ENCODE assay signal across 9 cellular contexts in the genomic region with DNA sequence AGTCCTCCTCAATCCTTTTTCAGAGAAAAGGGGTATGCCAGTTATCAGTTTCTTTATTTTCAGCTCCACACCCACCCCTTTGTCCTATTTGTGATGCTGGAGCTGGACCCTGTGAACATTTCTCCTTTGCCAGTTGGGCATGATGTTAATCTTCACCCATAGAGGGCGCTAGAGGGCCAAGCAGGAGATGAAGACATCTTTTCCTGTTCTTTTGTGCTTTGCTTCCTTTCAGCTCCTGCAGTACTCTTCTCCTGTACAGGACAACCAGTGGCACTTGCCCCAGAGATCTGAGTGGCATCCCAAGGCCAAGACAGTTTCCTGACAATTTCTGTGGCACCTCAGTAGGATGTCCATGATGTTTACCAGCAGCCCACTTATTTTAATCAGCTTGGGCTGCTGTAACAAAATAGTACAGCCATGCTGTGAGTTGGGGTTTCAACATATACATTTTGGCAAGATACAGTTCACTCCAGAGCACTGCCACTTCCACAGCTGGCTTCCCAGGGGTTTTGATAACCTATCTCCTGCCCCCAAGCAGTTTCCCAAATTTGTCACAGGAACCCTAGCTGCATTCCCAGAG. TPM values are rescaled to one million over a fixed set of nuclear protein-coding genes. Genes with fewer than 3 reads are reported as not detected.
DNase-seq lines count a peak whose midpoint lies in the region; ATAC-seq and TF ChIP-seq lines count a peak whose summit lies in the region.
"Had no signal": no experiment of that assay in that cellular context is flagged by ENCODE, and none has a peak within 500 bp of the region (broad histone marks: within the 10 kb centered on the region; RNA-seq: fewer than 3 reads in every experiment).

No MANE protein-coding gene starts in this region.

- peak; percentile 75 for DNase-seq in AG10803 (ENCODE audit: low read depth)
- DNase-seq in GM13976 (ENCODE audit: low spot score), result peak; percentile 52
- peak; percentile 40 for DNase-seq in NCI-H226
- DNase-seq in activated CD4-positive, alpha-beta T cell treated with anti-CD3 and anti-CD28 coated beads for 48 hours, result peak; percentile 73
- peak; percentile 58 for DNase-seq in ecto neural progenitor cell (ENCODE audit: low spot score)
- DNase-seq in naive thymus-derived CD4-positive, alpha-beta T cell, result peak in 8 of 9 donors; percentile 15 to 63 (median 50)
- DNase-seq in thyroid gland, result peak; percentile 13 to 27

- no peaks in the 10 kb centered on the region for H3K9me3 ChIP-seq in naive thymus-derived CD4-positive, alpha-beta T cell (ENCODE audit: control insufficient read depth in 2 of 3, low read length in 3 of 3)
- no peaks in the 10 kb centered on the region for H3K9me3 ChIP-seq in thyroid gland

- in situ Hi-C loops in GM13976 (cut with MboI; ENCODE audit: low sequenced_read_pairs, unreplicated experiment), result loop anchor here (25.0 kb wide), 1 partner anchor 493 kb away; the partner anchor contains the start of gene IGSF22

- no peaks in the 10 kb centered on the region for H3K36me3 ChIP-seq in naive thymus-derived CD4-positive, alpha-beta T cell (ENCODE audit: control insufficient read depth in 2 of 3, insufficient read depth in 3 of 3, low read length in 3 of 3)
- H3K36me3 ChIP-seq in thyroid gland, result no peaks in the 10 kb centered on the region

- intact Hi-C loops in naive thymus-derived CD4-positive, alpha-beta T cell (cut with micrococcal nuclease), result loop anchor here (1.0 to 10.0 kb wide), 6 partner anchors 78 to 520 kb away; partner anchors contain the start of genes GTF2H1 (in 1 of the 2), HPS5 (in 1 of the 2), LDHA (in 1 of the 2) and SPTY2D1 (in 1 of the 2)
- intact Hi-C loops in thyroid gland (cut with DNase I), result loop anchor here (5.0 kb wide), 1 partner anchor 488 kb away; no protein-coding TSS in a partner anchor

- H3K4me3 ChIP-seq in AG10803 (ENCODE audit: low read length) (no peak overlapping the region), thyroid gland (replicated peaks in 1 of 3) (no peak overlapping the region)
- H3K4me3 ChIP-seq in naive thymus-derived CD4-positive, alpha-beta T cell (ENCODE audit: low read length), result no peak overlapping the region

- CTCF ChIA-PET in naive thymus-derived CD4-positive, alpha-beta T cell (lab: Charles Lee), result interaction anchor here (0.7 to 1.5 kb wide), 6 partner anchors 18 to 521 kb away, joined by 3 to 4 read pairs (median 3); no protein-coding TSS in a partner anchor

- WGBS in thyroid gland, 2 donors, result 0% methylated on average over 1 of the region's 1 CpG

- H3K36me3 Mint-ChIP-seq in naive thymus-derived CD4-positive, alpha-beta T cell, result no peaks in the 10 kb centered on the region

- H3K4me1 ChIP-seq in naive thymus-derived CD4-positive, alpha-beta T cell (ENCODE audit: control insufficient read depth in 2 of 2, insufficient read depth in 2 of 2, low read length in 2 of 2), result no peaks in the 10 kb centered on the region
- no peaks in the 10 kb centered on the region for H3K4me1 ChIP-seq in thyroid gland

- no peak overlapping the region for H3K27ac ChIP-seq in naive thymus-derived CD4-positive, alpha-beta T cell (ENCODE audit: low read depth, low read length)
- no peak overlapping the region for H3K27ac ChIP-seq in thyroid gland

- H3K27ac Mint-ChIP-seq in naive thymus-derived CD4-positive, alpha-beta T cell, result no peak overlapping the region
- H3K27ac Mint-ChIP-seq: stimulated activated naive CD8-positive, alpha-beta T cell treated with anti-CD3 and anti-CD28 coated beads, Interleukin-15, Interleukin-2, amounts not matched to agents 100 ng/mL and 50 ng/mL, for 24 hours had no signal

- no peak overlapping the region for H3K4me3 Mint-ChIP-seq in naive thymus-derived CD4-positive, alpha-beta T cell
- H3K4me3 Mint-ChIP-seq: stimulated activated naive CD8-positive, alpha-beta T cell treated with anti-CD3 and anti-CD28 coated beads, Interleukin-15, Interleukin-2, amounts not matched to agents 100 ng/mL and 50 ng/mL, for 24 hours had no signal

- POLR2A ChIA-PET in naive thymus-derived CD4-positive, alpha-beta T cell (lab: Charles Lee), result no interaction called here

- TF ChIP-seq CTCF in AG10803 (conservative IDR thresholded peaks at IDR 0.05; ENCODE audit: low read length) (peak; percentile 96), GM13976 (IDR thresholded peaks at IDR 0.05; ENCODE audit: borderline replicate concordance, control extremely low read depth, extremely low read depth, insufficient read depth, missing control alignments) (peak; percentile 86), thyroid gland (IDR thresholded peaks at IDR 0.05) (peak in 5 of 6 experiments; percentile 30 to 67 (median 51))

- H3K27me3 Mint-ChIP-seq in naive thymus-derived CD4-positive, alpha-beta T cell, result peaks cover 6 to 37% (median 16%) of the 10 kb centered on the region in 5 donors

- TF ChIP-seq POLR2A in thyroid gland (IDR thresholded peaks at IDR 0.05), result no peak

- ATAC-seq in naive thymus-derived CD4-positive, alpha-beta T cell, result peak; percentile 80
- no peak for ATAC-seq in GM18498 (IDR thresholded peaks at IDR 0.05; ENCODE audit: unreplicated experiment)

- H3K27me3 ChIP-seq in naive thymus-derived CD4-positive, alpha-beta T cell (ENCODE audit: control insufficient read depth in 2 of 2, insufficient read depth in 2 of 2, low read length in 2 of 2), result no peaks in the 10 kb centered on the region
- H3K27me3 ChIP-seq in thyroid gland, result no peaks in the 10 kb centered on the region

- H3K4me1 Mint-ChIP-seq in naive thymus-derived CD4-positive, alpha-beta T cell, result peaks cover 0 to 32% (median 0%) of the 10 kb centered on the region in 7 donors

- peaks cover 0 to 15% (median 5%) of the 10 kb centered on the region in 11 donors for H3K9me3 Mint-ChIP-seq in naive thymus-derived CD4-positive, alpha-beta T cell
- H3K9me3 Mint-ChIP-seq: stimulated activated naive CD8-positive, alpha-beta T cell treated with anti-CD3 and anti-CD28 coated beads, Interleukin-15, Interleukin-2, amounts not matched to agents 100 ng/mL and 50 ng/mL, for 24 hours had no signal

RNA-seq across cellular contexts. Expression of gene SAA2, which starts 4.6 kb away (rescaled TPM):
- not detected for total RNA-seq in naive thymus-derived CD4-positive, alpha-beta T cell
- polyA plus RNA-seq in naive thymus-derived CD4-positive, alpha-beta T cell, result not detected
- 1 to 10 TPM in 1 of 4 donors, not detected in 3; 6.6 TPM for total RNA-seq in thyroid gland

RNA-seq across cellular contexts. Expression of gene SAA4, which starts 7.3 kb away (rescaled TPM):
- total RNA-seq in naive thymus-derived CD4-positive, alpha-beta T cell, result under 1 TPM in 1 of 5 experiments, not detected in 4; 0.31 TPM
- not detected for polyA plus RNA-seq in naive thymus-derived CD4-positive, alpha-beta T cell
- total RNA-seq in thyroid gland, result not detected

RNA-seq across cellular contexts. Expression of gene SAA1, which starts 22.2 kb away (rescaled TPM):
- total RNA-seq in naive thymus-derived CD4-positive, alpha-beta T cell, result not detected
- polyA plus RNA-seq in naive thymus-derived CD4-positive, alpha-beta T cell, result not detected
- 10 to 100 TPM in 1 of 4 donors, 1 to 10 TPM in 1, not detected in 2; 2.9 to 25.7 TPM for total RNA-seq in thyroid gland

Comparison
In these comparisons a context has a peak if more than half of its experiments do, and no peak if none do; other contexts are left out.
1. DNase-seq: peak in every context shown above with its lines; median percentile 75 in AG10803; 73 in activated CD4-positive, alpha-beta T cell treated with anti-CD3 and anti-CD28 coated beads for 48 hours; 58 in ecto neural progenitor cell; 52 in GM13976; 50 in naive thymus-derived CD4-positive, alpha-beta T cell; 40 in NCI-H226; 20 in thyroid gland.